Comparison of ENCODE assay signal across 10 cellular contexts in the genomic region with DNA sequence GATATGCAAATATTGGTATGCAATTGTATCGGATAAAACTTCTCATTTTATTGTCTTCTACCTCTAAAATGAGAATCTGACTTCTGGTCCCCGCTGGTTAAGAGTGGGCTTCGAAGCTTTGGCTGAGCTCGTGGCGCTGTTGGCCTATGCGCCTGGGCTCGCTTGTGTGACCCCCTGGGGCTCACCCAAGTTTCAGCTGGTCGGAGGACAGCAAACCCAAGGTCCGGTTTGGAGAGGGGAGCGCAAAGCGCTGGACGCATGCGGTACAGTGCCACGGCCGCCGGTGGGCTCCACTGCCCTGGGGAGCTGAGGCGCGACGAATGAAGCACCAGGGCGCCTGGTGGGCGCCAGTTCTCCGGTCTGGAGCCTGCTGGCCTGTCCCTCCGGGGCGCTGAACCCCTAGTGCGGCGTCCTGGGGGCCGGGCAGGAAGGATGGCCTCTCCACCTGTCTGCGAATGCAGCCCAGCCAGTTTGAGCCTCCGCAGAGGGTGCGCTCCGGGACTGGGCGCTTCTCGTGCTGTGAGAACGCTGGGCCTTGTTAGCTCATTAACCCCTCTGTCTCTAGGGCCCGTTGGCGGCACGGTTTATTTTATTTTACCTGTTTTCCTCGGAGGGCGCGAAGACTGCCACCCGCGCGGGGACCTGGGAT. TPM values are rescaled to one million over a fixed set of nuclear protein-coding genes. Genes with fewer than 3 reads are reported as not detected.
A peak's percentile ranks its signal among the peaks of the same experiment; 100 is the strongest.
DNase-seq lines count a peak whose midpoint lies in the region; ATAC-seq and TF ChIP-seq lines count a peak whose summit lies in the region.
"Had no signal": no experiment of that assay in that cellular context is flagged by ENCODE, and none has a peak within 500 bp of the region (broad histone marks: within the 10 kb centered on the region; RNA-seq: fewer than 3 reads in every experiment).

No MANE protein-coding gene starts in this region.

- ATAC-seq in HG03280 (IDR thresholded peaks at IDR 0.05; ENCODE audit: unreplicated experiment): no peak
- no peak for ATAC-seq in HG03097 (IDR thresholded peaks at IDR 0.05; ENCODE audit: low FRiP score, unreplicated experiment)
- ATAC-seq in GM18505 (IDR thresholded peaks at IDR 0.05; ENCODE audit: unreplicated experiment): no peak

- peaks cover 55% of the 10 kb centered on the region for H3K36me3 Mint-ChIP-seq in type B pancreatic cell

- peak overlapping the region; percentile 59 to 100 (median 74) for H3K4me3 ChIP-seq in fibroblast of lung (replicated peaks in 1 of 4; ENCODE audit: control extremely low read depth in 1 of 4, insufficient read depth in 1 of 4, low read depth in 3 of 4, low read length in 4 of 4)
- H3K4me3 ChIP-seq in mucosa of rectum (ENCODE audit: low read length in 2 of 2): peak overlapping the region; percentile 28 to 48

- no peak for TF ChIP-seq POLR2A in GM18505 (IDR thresholded peaks at IDR 0.05; ENCODE audit: borderline replicate concordance, extremely low read depth, insufficient read depth, insufficient read length)

- TF ChIP-seq CTCF in fibroblast of lung (conservative IDR thresholded peaks at IDR 0.05 in 1 of 2, IDR thresholded peaks at IDR 0.05 in 1 of 2; ENCODE audit: low read depth in 1 of 2, low read length in 2 of 2) (peak in 1 of 2 donors; percentile 28), type B pancreatic cell (conservative IDR thresholded peaks at IDR 0.05) (peak; percentile 48)

- peak; percentile 28 for DNase-seq in MV-4-11 (lab: John Stamatoyannopoulos, UW)
- peak; percentile 68 for DNase-seq in fibroblast of lung (ENCODE audit: low read depth in 2 of 2)
- peak; percentile 73 for DNase-seq in type B pancreatic cell (ENCODE audit: extremely low spot score, unreplicated experiment)
- no peak for DNase-seq in stimulated activated CD4-positive, alpha-beta T cell treated with anti-CD3 and anti-CD28 coated beads, Interleukin-4, amount 100 ng/mL, for 24 hours
- DNase-seq: NCI-H226 had no signal

- H3K27me3 Mint-ChIP-seq in type B pancreatic cell: peaks cover 16% of the 10 kb centered on the region

- H3K36me3 ChIP-seq in fibroblast of lung (ENCODE audit: control insufficient read depth, insufficient read depth, low read length) (peaks cover 8% of the 10 kb centered on the region), mucosa of rectum (ENCODE audit: control insufficient read depth in 2 of 2, insufficient read depth in 2 of 2, low read length in 2 of 2) (no peaks in the 10 kb centered on the region)

- no peaks in the 10 kb centered on the region for H3K9me3 Mint-ChIP-seq in type B pancreatic cell
- H3K9me3 Mint-ChIP-seq: activated T-helper 2 cell treated with anti-CD3 and anti-CD28 coated beads, Interferon-gamma antibody, Interleukin-2, Interleukin-4, amounts not matched to agents 10 μg/mL and 5 μg/mL and 100 μg/mL, durations not matched to agents 14 hours and 24 hours and 36 hours had no signal

- H3K4me3 Mint-ChIP-seq in type B pancreatic cell: peak overlapping the region; percentile 96

- H3K4me1 ChIP-seq in fibroblast of lung (ENCODE audit: control insufficient read depth, extremely low read depth, insufficient read depth, low read length) (peaks cover 4% of the 10 kb centered on the region), mucosa of rectum (ENCODE audit: control insufficient read depth in 2 of 2, insufficient read depth in 2 of 2, low read length in 2 of 2) (no peaks in the 10 kb centered on the region)

- H3K4me1 Mint-ChIP-seq in type B pancreatic cell (ENCODE audit: unreplicated experiment): peaks cover 40% of the 10 kb centered on the region

- no peaks in the 10 kb centered on the region for H3K9me3 ChIP-seq in fibroblast of lung (ENCODE audit: control insufficient read depth, insufficient read depth, low read depth, low read length)
- no peaks in the 10 kb centered on the region for H3K9me3 ChIP-seq in mucosa of rectum (ENCODE audit: control insufficient read depth in 2 of 2, low read length in 2 of 2)

- peak overlapping the region; percentile 98 for H3K27ac Mint-ChIP-seq in type B pancreatic cell
- H3K27ac Mint-ChIP-seq: activated T-helper 2 cell treated with anti-CD3 and anti-CD28 coated beads, Interferon-gamma antibody, Interleukin-2, Interleukin-4, amounts not matched to agents 10 μg/mL and 5 μg/mL and 100 μg/mL, durations not matched to agents 14 hours and 24 hours and 36 hours had no signal

- H3K9ac ChIP-seq in fibroblast of lung (ENCODE audit: insufficient read depth, low read length): peak overlapping the region; percentile 85
- H3K9ac ChIP-seq in mucosa of rectum (ENCODE audit: low read depth in 1 of 2, low read length in 2 of 2): peak overlapping the region in 1 of 2 donors; percentile 49

- H3K27me3 ChIP-seq in fibroblast of lung (ENCODE audit: control insufficient read depth, insufficient read depth, low read length) (no peaks in the 10 kb centered on the region), mucosa of rectum (ENCODE audit: control insufficient read depth in 2 of 2, insufficient read depth in 2 of 2, low read length in 2 of 2) (peaks cover 0 to 4% of the 10 kb centered on the region in 2 donors)

- H4K20me1 ChIP-seq in fibroblast of lung (ENCODE audit: control insufficient read depth, extremely low read depth, insufficient read depth, low read length): no peaks in the 10 kb centered on the region

- H3K79me2 ChIP-seq in fibroblast of lung (ENCODE audit: control insufficient read depth, insufficient read depth, low read length): peaks cover 100% of the 10 kb centered on the region

- H3K4me2 ChIP-seq in fibroblast of lung (ENCODE audit: extremely low read depth, insufficient read depth, low read length): peak overlapping the region; percentile 95

- no peak overlapping the region for H2AFZ ChIP-seq in fibroblast of lung (ENCODE audit: low read length)

- H3K27ac ChIP-seq in fibroblast of lung (ENCODE audit: insufficient read depth, low read length) (peak overlapping the region; percentile 97), mucosa of rectum (ENCODE audit: low read depth in 2 of 2, low read length in 2 of 2) (peak overlapping the region; percentile 63 to 64)

RNA-seq across cellular contexts. Expression of a gene that starts 10.3 kb away (rescaled TPM):
- 119 and 139 TPM in 2 replicates for total RNA-seq in fibroblast of lung
- polyA plus RNA-seq in fibroblast of lung: 48.3 and 51.6 TPM in 2 replicates
- 43.2 and 44.1 TPM in 2 replicates for polyA plus RNA-seq in fibroblast of lung (2012)
- polyA minus RNA-seq in fibroblast of lung (ENCODE audit: low replicate concordance): 62.6 and 69.9 TPM in 2 replicates
- total RNA-seq in type B pancreatic cell (ENCODE audit: low replicate concordance): 250 and 255 TPM in 2 replicates
- total RNA-seq: activated T-helper 2 cell treated with anti-CD3 and anti-CD28 coated beads, Interferon-gamma antibody, Interleukin-2, Interleukin-4, amounts not matched to agents 10 μg/mL and 5 μg/mL and 100 μg/mL, durations not matched to agents 14 hours and 24 hours and 36 hours had no signal
